Comparison of ENCODE assay signal across 9 cellular contexts in genomic region chr1:12231276-12231595, GRCh38. TPM values are rescaled to one million over a fixed set of nuclear protein-coding genes. Genes with fewer than 3 reads are reported as not detected.
DNase-seq lines count a peak whose midpoint lies in the region; ATAC-seq, FAIRE-seq and TF ChIP-seq lines count a peak whose summit lies in the region.
"Had no signal": no experiment of that assay in that cellular context is flagged by ENCODE, and none has a peak within 500 bp of the region (broad histone marks: within the 10 kb centered on the region; RNA-seq: fewer than 3 reads in every experiment).

No MANE protein-coding gene starts in this region.

- FAIRE-seq in A549 (lab: Jason Lieb, UNC): no peak

- peaks cover 10 to 16% (median 13%) of the 10 kb centered on the region in 3 donors for H3K4me1 Mint-ChIP-seq in IgD-negative memory B cell

- peak overlapping the region in 1 of 3 donors; percentile 56 for H3K27ac Mint-ChIP-seq in IgD-negative memory B cell

- POLR2A ChIA-PET in A549 (lab: Yijun Ruan, JAX): no interaction called here

- TF ChIP-seq EP300 in A549 (IDR thresholded peaks at IDR 0.05): no peak

- H3K27ac ChIP-seq in A549 (peak overlapping the region; percentile 92 to 100; a peak in 5 of 6 replicates), cingulate gyrus (ENCODE audit: low read depth, low read length) (peak overlapping the region; percentile 32)

- H3K36me3 Mint-ChIP-seq in IgD-negative memory B cell: no peaks in the 10 kb centered on the region

- ATAC-seq in A549 (no peak), GM21717 (IDR thresholded peaks at IDR 0.05; ENCODE audit: unreplicated experiment) (no peak)

- H3K9ac ChIP-seq in mucosa of stomach (ENCODE audit: low read length): peak overlapping the region; percentile 88

- no peaks in the 10 kb centered on the region for H3K36me3 ChIP-seq in mucosa of stomach (ENCODE audit: control insufficient read depth, insufficient read depth, low read length)

- CTCF ChIA-PET in A549 (lab: Yijun Ruan, JAX): interaction anchor here (0.6 to 1.2 kb wide), 2 partner anchors 17 to 524 kb away, joined by 3 read pairs; no protein-coding TSS in a partner anchor

- H3K4me1 ChIP-seq in A549 (peaks cover 10% of the 10 kb centered on the region), mucosa of stomach (ENCODE audit: control insufficient read depth, insufficient read depth, low read length) (peaks cover 14% of the 10 kb centered on the region)

- H3K9me3 ChIP-seq in A549 (no peaks in the 10 kb centered on the region), mucosa of stomach (ENCODE audit: control insufficient read depth, low read length) (no peaks in the 10 kb centered on the region)

- H3K9me3 Mint-ChIP-seq in IgD-negative memory B cell: no peaks in the 10 kb centered on the region

- H3K4me3 ChIP-seq in A549 (peak overlapping the region; percentile 99), mucosa of stomach (ENCODE audit: low read length) (peak overlapping the region; percentile 64)

- no peak for TF ChIP-seq RAD21 in A549 (conservative IDR thresholded peaks at IDR 0.05 in 1 of 2, IDR thresholded peaks at IDR 0.05 in 1 of 2)

- peak overlapping the region; percentile 92 for H3K4me2 ChIP-seq in A549

- H3K4me3 Mint-ChIP-seq in IgD-negative memory B cell: peak overlapping the region; percentile 90 to 97 (median 96)

- WGBS in A549 (ENCODE audit: missing lambda C conversion rate): 25% methylated on average over 4 of the region's 4 CpGs

- H3K27me3 Mint-ChIP-seq in IgD-negative memory B cell: peaks cover 2% of the 10 kb centered on the region

- no peak for TF ChIP-seq POLR2A in A549 (IDR thresholded peaks at IDR 0.05; ENCODE audit: low read length)

- no peak for DNase-seq in A549 (ENCODE audit: low read depth in 1 of 2, low spot score in 1 of 2)
- no peak for DNase-seq in NCI-H510A treated with DMSO at 0.1 percent for 48 hours (lab: John Stamatoyannopoulos, UW)
- DNase-seq in effector CD4-positive, alpha-beta T cell: no peak
- DNase-seq in NCI-H446 treated with DMSO at 0.1 percent for 48 hours (lab: John Stamatoyannopoulos, UW): no peak
- DNase-seq: NCI-H446 had no signal

- H3K27me3 ChIP-seq in mucosa of stomach (ENCODE audit: control insufficient read depth, insufficient read depth, low read length): no peaks in the 10 kb centered on the region

- TF ChIP-seq CTCF in A549 (IDR thresholded peaks at IDR 0.05): no peak

TF ChIP-seq in A549, 52 proteins besides CTCF, POLR2A, EP300 and RAD21:
- TF ChIP-seq REST (IDR thresholded peaks at IDR 0.05) (no peak), BHLHE40 (IDR thresholded peaks at IDR 0.05; ENCODE audit: low read depth, low read length) (no peak), POLR2AphosphoS2 (conservative IDR thresholded peaks at IDR 0.05; ENCODE audit: low read length) (no peak), SMC3 (IDR thresholded peaks at IDR 0.05) (no peak), MYC (IDR thresholded peaks at IDR 0.05; ENCODE audit: borderline replicate concordance, low read length) (no peak), CHD2 (IDR thresholded peaks at IDR 0.05; ENCODE audit: low read length, partially characterized antibody) (no peak), KDM1A (IDR thresholded peaks at IDR 0.05; ENCODE audit: low read depth) (no peak), MAZ (IDR thresholded peaks at IDR 0.05; ENCODE audit: borderline replicate concordance, low read depth, low read length) (no peak), NPAS2 (CRISPR knock-in tag; IDR thresholded peaks at IDR 0.05; ENCODE audit: borderline replicate concordance) (no peak), FOSB (CRISPR knock-in tag; IDR thresholded peaks at IDR 0.05) (no peak), ATOH8 (CRISPR knock-in tag; IDR thresholded peaks at IDR 0.05; ENCODE audit: low read depth) (no peak), CHD4 (IDR thresholded peaks at IDR 0.05; ENCODE audit: borderline replicate concordance) (no peak), EHF (CRISPR knock-in tag; IDR thresholded peaks at IDR 0.05) (no peak), ESRRA (IDR thresholded peaks at IDR 0.05; ENCODE audit: borderline replicate concordance, low read length) (no peak), EHMT2 (IDR thresholded peaks at IDR 0.05; ENCODE audit: low read depth) (no peak), FOSL2 (IDR thresholded peaks at IDR 0.05) (no peak), FOSL2 (CRISPR knock-in tag; IDR thresholded peaks at IDR 0.05) (no peak)

RNA-seq across cellular contexts. Expression of gene VPS13D, which starts 1.4 kb away (rescaled TPM):
- polyA plus RNA-seq in A549 (2011; rRNA removed) (15.9 and 21.0 TPM in 2 replicates), A549 (2017; fragmentation: RNase III; extraction: RNeasy Plus Mini Kit Qiagen cat#74134 plus additional on column Dnase treatment) (5.4 to 6.7 TPM (median 6.1 TPM) in 3 replicates), IgD-negative memory B cell (8.9 TPM)
- 5.9 and 7.2 TPM in 2 replicates for polyA plus RNA-seq in A549 (2012; cell fraction: cytosol; rRNA removed)
- 9.0 and 10.8 TPM in 2 replicates for polyA plus RNA-seq in A549 (2012; cell fraction: nucleus; rRNA removed)
- polyA minus RNA-seq in A549 (2011; rRNA and poly(A)+ RNA removed): 39.5 and 47.8 TPM in 2 replicates
